In the genomic region with DNA sequence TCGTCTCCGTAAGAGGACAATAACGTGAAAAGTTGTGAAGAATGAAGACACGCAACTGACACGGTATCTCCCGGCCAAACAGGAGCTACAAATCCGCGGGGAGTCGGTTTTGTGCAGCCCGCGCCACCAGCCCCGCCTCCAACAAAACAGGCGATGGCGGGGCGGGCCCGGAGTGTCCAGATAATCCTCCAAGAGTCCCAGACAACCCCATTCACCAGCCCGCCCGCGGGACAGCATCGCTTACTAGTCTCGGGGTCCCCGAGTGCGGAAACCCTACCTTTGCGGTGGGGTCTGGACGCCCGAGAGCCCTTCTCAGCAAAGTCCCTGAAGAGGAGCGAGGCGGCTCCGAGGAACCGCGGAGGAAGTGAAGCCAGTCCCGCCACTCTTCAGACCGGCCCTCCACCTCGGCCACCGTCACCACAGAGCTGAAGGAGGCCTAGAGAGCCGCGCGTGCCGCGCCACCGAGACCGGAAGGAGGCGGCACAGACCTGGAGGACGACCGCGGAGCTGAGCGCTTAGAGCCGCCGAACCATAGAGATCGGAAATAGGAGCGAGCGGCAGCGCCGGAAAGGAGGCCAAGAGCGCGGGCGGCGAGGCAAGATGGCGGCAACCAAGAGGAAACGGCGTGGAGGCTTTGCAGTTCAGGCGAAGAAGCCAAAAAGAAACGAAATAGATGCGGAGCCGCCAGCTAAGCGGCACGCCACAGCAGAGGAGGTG, we compare ENCODE assay signal across 8 cellular contexts. TPM values are rescaled to one million over a fixed set of nuclear protein-coding genes. Genes with fewer than 3 reads are reported as not detected.
DNase-seq lines count a peak whose midpoint lies in the region; ATAC-seq and TF ChIP-seq lines count a peak whose summit lies in the region.

A gene with protein sequence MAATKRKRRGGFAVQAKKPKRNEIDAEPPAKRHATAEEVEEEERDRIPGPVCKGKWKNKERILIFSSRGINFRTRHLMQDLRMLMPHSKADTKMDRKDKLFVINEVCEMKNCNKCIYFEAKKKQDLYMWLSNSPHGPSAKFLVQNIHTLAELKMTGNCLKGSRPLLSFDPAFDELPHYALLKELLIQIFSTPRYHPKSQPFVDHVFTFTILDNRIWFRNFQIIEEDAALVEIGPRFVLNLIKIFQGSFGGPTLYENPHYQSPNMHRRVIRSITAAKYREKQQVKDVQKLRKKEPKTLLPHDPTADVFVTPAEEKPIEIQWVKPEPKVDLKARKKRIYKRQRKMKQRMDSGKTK (plus strand): TSS at position 573 of the 717 bp plus-strand sequence. CDS start 28 bp downstream, at position 601.
RAD1 (minus strand) TSS at position 366 of the 717 bp plus-strand sequence. CDS start 612 bp downstream, outside the sequence.

- H3K4me2 ChIP-seq in KMS-11, result peak within 1 kb of the TSS; percentile 94

- no peaks in the 10 kb centered on the region for H4K20me1 ChIP-seq in KMS-11 (ENCODE audit: insufficient read depth)

- POLR2A ChIA-PET in Panc1 (lab: Charles Lee), result interaction anchor here (0.6 to 2.4 kb wide), 4 partner anchors 11 to 840 kb away, joined by 3 to 17 read pairs (median 8); partner anchors contain the start of gene DNAJC21

- H3K9ac ChIP-seq in KMS-11 (peak within 1 kb of the TSS; percentile 98), mucosa of stomach (ENCODE audit: low read length) (peak within 1 kb of the TSS; percentile 83)

- CTCF ChIA-PET in Panc1 (lab: Charles Lee), result interaction anchor here (0.6 to 0.7 kb wide), 2 partner anchors 14 to 88 kb away, joined by 3 to 5 read pairs; partner anchors contain the start of gene DNAJC21

- no peaks in the 10 kb centered on the region for H3K27me3 Mint-ChIP-seq in activated T-cell treated with anti-CD3 and anti-CD28 coated beads, Interleukin-2, amount 50 U/mL, for 24 hours

- peaks cover 56% of the 10 kb centered on the region for H3K36me3 Mint-ChIP-seq in activated T-cell treated with anti-CD3 and anti-CD28 coated beads, Interleukin-2, amount 50 U/mL, for 24 hours (ENCODE audit: low read depth)

- BruUV-seq in Panc1 (replicated peaks; lab: Mats Ljungman, UMichigan), result no TSS peak

- H3K4me1 Mint-ChIP-seq in activated T-cell treated with anti-CD3 and anti-CD28 coated beads, Interleukin-2, amount 50 U/mL, for 24 hours (ENCODE audit: low read depth), result peaks cover 29% of the 10 kb centered on the region

- intact Hi-C loops in Panc1 (cut with micrococcal nuclease; ENCODE audit: unreplicated experiment), result no loop called here

- H3K27ac ChIP-seq in KMS-11 (peak within 1 kb of the TSS; percentile 84), Panc1 (ENCODE audit: low read length) (peak within 1 kb of the TSS; percentile 99), esophagus (ENCODE audit: low read depth in 2 of 2, low read length in 1 of 2) (peak within 1 kb of the TSS; percentile 96 to 97)

- ATAC-seq in GM21786 (IDR thresholded peaks at IDR 0.05; ENCODE audit: unreplicated experiment), result peak; percentile 97
- peak; percentile 100 for ATAC-seq in Panc1

- no peak for TF ChIP-seq CTCF in KMS-11 (conservative IDR thresholded peaks at IDR 0.05; ENCODE audit: low read depth, low read length)
- TF ChIP-seq CTCF in Panc1 (IDR thresholded peaks at IDR 0.05), result no peak

- H3K36me3 ChIP-seq in KMS-11 (ENCODE audit: insufficient read depth) (peaks cover 19% of the 10 kb centered on the region; the same call in 1 of the 2 replicates), Panc1 (ENCODE audit: control insufficient read depth, insufficient read depth, low read length) (peaks cover 48% of the 10 kb centered on the region), esophagus (ENCODE audit: control insufficient read depth in 2 of 2, insufficient read depth in 2 of 2, low read length in 1 of 2) (no peaks in the 10 kb centered on the region), mucosa of stomach (ENCODE audit: control insufficient read depth, insufficient read depth, low read length) (peaks cover 4% of the 10 kb centered on the region)

- H3K27ac Mint-ChIP-seq in activated T-cell treated with anti-CD3 and anti-CD28 coated beads, Interleukin-2, amount 50 U/mL, for 24 hours, result peak within 1 kb of the TSS; percentile 72

- H3K4me3 ChIP-seq in KMS-11 (IDR thresholded peaks at IDR 0.05; ENCODE audit: insufficient read depth, low read depth, low read length), result no peak within 1 kb of the TSS
- peak within 1 kb of the TSS; percentile 98 to 99 for H3K4me3 ChIP-seq in Panc1 (ENCODE audit: low read depth in 2 of 2, low read length in 2 of 2)
- peak within 1 kb of the TSS; percentile 97 to 98 for H3K4me3 ChIP-seq in esophagus (ENCODE audit: low read depth in 1 of 2, low read length in 2 of 2)
- peak within 1 kb of the TSS; percentile 80 for H3K4me3 ChIP-seq in mucosa of stomach (ENCODE audit: low read length)

- H3K27me3 ChIP-seq in KMS-11 (ENCODE audit: insufficient read depth, low read depth), result no peaks in the 10 kb centered on the region
- H3K27me3 ChIP-seq in Panc1 (ENCODE audit: control insufficient read depth, insufficient read depth, low read length), result no peaks in the 10 kb centered on the region
- no peaks in the 10 kb centered on the region for H3K27me3 ChIP-seq in esophagus (ENCODE audit: control insufficient read depth in 1 of 2, insufficient read depth in 2 of 2, low read length in 2 of 2)
- no peaks in the 10 kb centered on the region for H3K27me3 ChIP-seq in mucosa of stomach (ENCODE audit: control insufficient read depth, insufficient read depth, low read length)

- H3K4me1 ChIP-seq in KMS-11 (ENCODE audit: low read depth, poor library complexity, severe bottlenecking), result peaks cover 41% of the 10 kb centered on the region
- peaks cover 12% of the 10 kb centered on the region for H3K4me1 ChIP-seq in Panc1 (ENCODE audit: control insufficient read depth, insufficient read depth, low read length)
- H3K4me1 ChIP-seq in esophagus (ENCODE audit: control insufficient read depth in 2 of 2, insufficient read depth in 2 of 2, low read length in 1 of 2), result peaks cover 0 to 2% of the 10 kb centered on the region in 2 donors
- H3K4me1 ChIP-seq in mucosa of stomach (ENCODE audit: control insufficient read depth, insufficient read depth, low read length), result no peaks in the 10 kb centered on the region

- 0 to 1% methylated on average over 67 of the region's 67 CpGs for WGBS in esophagus, 2 donors

- peak within 1 kb of the TSS; percentile 51 for H2AFZ ChIP-seq in KMS-11 (ENCODE audit: low read depth)

- in situ Hi-C loops in Panc1 (cut with HindIII; ENCODE audit: low pct_unique_long_range_greater_than_20kb, low sequenced_read_pairs), result no loop called here

- no peak within 1 kb of the TSS for H3K4me3 Mint-ChIP-seq in activated T-cell treated with anti-CD3 and anti-CD28 coated beads, Interleukin-2, amount 50 U/mL, for 24 hours

- no peaks in the 10 kb centered on the region for H3K9me3 Mint-ChIP-seq in activated T-cell treated with anti-CD3 and anti-CD28 coated beads, Interleukin-2, amount 50 U/mL, for 24 hours

- peak; percentile 88 for DNase-seq in DMS79 treated with DMSO at 0.1 percent for 48 hours (lab: John Stamatoyannopoulos, UW)
- peak; percentile 96 for DNase-seq in Panc1 (ENCODE audit: low read depth, low spot score)
- DNase-seq in activated T-cell treated with anti-CD3 and anti-CD28 coated beads, Interleukin-2, amount 50 U/mL, for 24 hours, result peak; percentile 95
- DNase-seq in stimulated activated CD8-positive, alpha-beta memory T cell treated with anti-CD3 and anti-CD28 coated beads, Interleukin-7, amount 100 ng/mL, for 1 hour (ENCODE audit: low read depth in 2 of 2), result peak; percentile 83 to 85

- no peaks in the 10 kb centered on the region for H3K9me3 ChIP-seq in Panc1 (ENCODE audit: control insufficient read depth, insufficient read depth, low read depth, low read length)
- no peaks in the 10 kb centered on the region for H3K9me3 ChIP-seq in esophagus (ENCODE audit: control insufficient read depth in 2 of 2, insufficient read depth in 1 of 2, low read depth in 1 of 2, low read length in 1 of 2)
- no peaks in the 10 kb centered on the region for H3K9me3 ChIP-seq in mucosa of stomach (ENCODE audit: control insufficient read depth, low read length)

- H3K79me2 ChIP-seq in KMS-11 (ENCODE audit: insufficient read depth, low read depth), result peaks cover 79% of the 10 kb centered on the region

RNA-seq across cellular contexts. Expression of the first gene that starts in this region (rescaled TPM):
- 46.6 TPM for total RNA-seq in Panc1 (2021; ENCODE audit: unreplicated experiment)
- 31.4 TPM for polyA plus RNA-seq in Panc1 (2012; ENCODE audit: insufficient read length)
- polyA plus RNA-seq in esophagus, result 10 to 100 TPM; 14.9 to 25.6 TPM

RNA-seq across cellular contexts. Expression of gene RAD1, which starts in this region (rescaled TPM):
- 31.8 TPM for total RNA-seq in Panc1 (2021; ENCODE audit: unreplicated experiment)
- 20.8 TPM for polyA plus RNA-seq in Panc1 (2012; ENCODE audit: insufficient read length)
- 10 to 100 TPM in 1 of 2 donors, 1 to 10 TPM in 1; 8.0 to 10.5 TPM for polyA plus RNA-seq in esophagus
